1 cellular context compared by ENCODE assay signal in the genomic region with DNA sequence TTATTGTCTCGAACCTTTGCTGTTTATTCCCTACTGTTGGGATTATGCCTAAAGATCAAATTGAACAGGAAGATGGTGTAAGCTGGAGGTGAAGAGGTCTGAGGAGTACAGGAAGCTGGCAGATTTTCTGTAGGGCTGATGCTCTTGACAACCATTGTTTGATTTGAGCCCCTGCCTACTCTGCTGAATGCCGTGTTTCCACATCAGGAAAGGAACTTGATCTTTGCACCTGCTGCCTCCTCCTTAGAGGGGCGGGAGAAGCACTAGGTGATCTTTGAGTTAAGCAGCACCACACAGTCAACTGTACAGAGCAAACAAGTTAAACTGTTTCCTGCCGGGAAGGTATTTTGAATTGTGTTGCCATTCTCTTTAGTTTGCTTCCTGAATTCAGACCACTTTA.
TF ChIP-seq lines count a peak whose summit lies in the region.

No MANE protein-coding gene starts in this region.

TF ChIP-seq in H1, 55 proteins besides CTCF, POLR2A, EP300 and RAD21:
- TF ChIP-seq JUN (IDR thresholded peaks at IDR 0.05; ENCODE audit: low read depth, low read length) (no peak), SAP30 (IDR thresholded peaks at IDR 0.05; ENCODE audit: insufficient read depth, insufficient replicate concordance, low read length) (no peak), MAFK (IDR thresholded peaks at IDR 0.05; ENCODE audit: low read depth, low read length) (no peak), CREB1 (IDR thresholded peaks at IDR 0.05) (no peak), TBP (IDR thresholded peaks at IDR 0.05; ENCODE audit: low read depth, low read length) (no peak), SP2 (IDR thresholded peaks at IDR 0.05; ENCODE audit: low read length) (no peak), NANOG (IDR thresholded peaks at IDR 0.05; ENCODE audit: insufficient read depth, low read depth, low read length, poor library complexity, severe bottlenecking) (no peak), TCF12 (IDR thresholded peaks at IDR 0.05; ENCODE audit: low read depth, low read length) (no peak), CBX5 (IDR thresholded peaks at IDR 0.05; ENCODE audit: low read depth, low read length) (no peak), TAF7 (optimal IDR thresholded peaks at IDR 0.05; ENCODE audit: borderline replicate concordance, low read depth, low read length) (no peak), GTF2F1 (IDR thresholded peaks at IDR 0.05; ENCODE audit: borderline replicate concordance, low read depth, low read length) (no peak), EGR1 (IDR thresholded peaks at IDR 0.05; ENCODE audit: borderline replicate concordance, low read depth, low read length) (no peak), CTBP2 (IDR thresholded peaks at IDR 0.05; ENCODE audit: borderline replicate concordance, insufficient read depth, insufficient read length, low read length) (no peak), BRCA1 (IDR thresholded peaks at IDR 0.05; ENCODE audit: low read depth, low read length) (no peak), EZH2 (IDR thresholded peaks at IDR 0.05; ENCODE audit: low read depth, low read length, severe bottlenecking) (no peak)
